ENCODE assay signal across 8 cellular contexts in genomic region chr14:77303417-77304156, GRCh38. TPM values are rescaled to one million over a fixed set of nuclear protein-coding genes. Genes with fewer than 3 reads are reported as not detected.
DNase-seq lines count a peak whose midpoint lies in the region; ATAC-seq and TF ChIP-seq lines count a peak whose summit lies in the region.

No MANE protein-coding gene starts in this region.

- H3K9me3 ChIP-seq in neuronal stem cell (replicated peaks in 1 of 2; ENCODE audit: control insufficient read depth in 2 of 2, insufficient read depth in 1 of 2, low read depth in 1 of 2, low read length in 2 of 2) (no peaks in the 10 kb centered on the region), testis (no peaks in the 10 kb centered on the region)

- H4K8ac ChIP-seq in mesendoderm (ENCODE audit: low read depth, low read length) (no peak overlapping the region), neuronal stem cell (ENCODE audit: low read depth, low read length) (no peak overlapping the region)

- H3K9ac ChIP-seq in mesendoderm (ENCODE audit: low read length), result peak overlapping the region; percentile 27
- H3K9ac ChIP-seq in neuronal stem cell (ENCODE audit: low read depth, low read length, poor library complexity), result no peak overlapping the region

- no peaks in the 10 kb centered on the region for H3K36me3 ChIP-seq in brain microvascular endothelial cell (replicated peaks)
- peaks cover 3% of the 10 kb centered on the region for H3K36me3 ChIP-seq in mesendoderm (ENCODE audit: control insufficient read depth, insufficient read depth, low read length)
- H3K36me3 ChIP-seq in neuronal stem cell (replicated peaks in 1 of 2; ENCODE audit: control insufficient read depth in 2 of 2, insufficient read depth in 2 of 2, low read length in 2 of 2), result peaks cover 4 to 72% of the 10 kb centered on the region in 2 donors
- H3K36me3 ChIP-seq in testis (ENCODE audit: low read depth, missing control alignments), result no peaks in the 10 kb centered on the region

- DNase-seq in AG09319 (ENCODE audit: extremely low read depth, low read depth) (peak; percentile 66), NCI-H510A treated with DMSO at 0.1 percent for 48 hours (lab: John Stamatoyannopoulos, UW) (peak; percentile 81), brain microvascular endothelial cell (peak; percentile 96), mesendoderm (peak; percentile 86), neuronal stem cell (ENCODE audit: low spot score) (no peak), testis (no peak)

- H3K4me3 ChIP-seq in brain microvascular endothelial cell (ENCODE audit: low read depth, low read length) (no peak overlapping the region), mesendoderm (ENCODE audit: low read length) (no peak overlapping the region), neuronal stem cell (ENCODE audit: low read length in 2 of 2) (no peak overlapping the region), testis (no peak overlapping the region)

- H3K79me1 ChIP-seq in mesendoderm (ENCODE audit: low read length) (no peaks in the 10 kb centered on the region), neuronal stem cell (ENCODE audit: low read depth, low read length) (no peaks in the 10 kb centered on the region)

- ATAC-seq in GM21381 (IDR thresholded peaks at IDR 0.05; ENCODE audit: unreplicated experiment) (peak; percentile 47), GM19452 (IDR thresholded peaks at IDR 0.05; ENCODE audit: unreplicated experiment) (no peak)

- no peak overlapping the region for H4K5ac ChIP-seq in mesendoderm (ENCODE audit: low read length)

- no peaks in the 10 kb centered on the region for H3K79me2 ChIP-seq in mesendoderm (ENCODE audit: control insufficient read depth, insufficient read depth, low read length)

- peak overlapping the region; percentile 90 for H3K27ac ChIP-seq in brain microvascular endothelial cell
- peak overlapping the region; percentile 9 for H3K27ac ChIP-seq in mesendoderm (ENCODE audit: low read depth, low read length)
- H3K27ac ChIP-seq in neuronal stem cell (replicated peaks; ENCODE audit: low read length), result no peak overlapping the region
- no peak overlapping the region for H3K27ac ChIP-seq in testis

- no peak overlapping the region for H2BK5ac ChIP-seq in mesendoderm (ENCODE audit: low read length)
- no peak overlapping the region for H2BK5ac ChIP-seq in neuronal stem cell (ENCODE audit: low read length)

- peak overlapping the region; percentile 62 for H3K56ac ChIP-seq in mesendoderm (ENCODE audit: low read length)

- no peak overlapping the region for H2AFZ ChIP-seq in neuronal stem cell (ENCODE audit: low read length)

- no peaks in the 10 kb centered on the region for H3K27me3 ChIP-seq in brain microvascular endothelial cell (replicated peaks)
- H3K27me3 ChIP-seq in mesendoderm (ENCODE audit: insufficient read depth, low read length, poor library complexity), result no peaks in the 10 kb centered on the region
- no peaks in the 10 kb centered on the region for H3K27me3 ChIP-seq in neuronal stem cell (ENCODE audit: control insufficient read depth in 3 of 3, insufficient read depth in 3 of 3, low read depth in 1 of 3, low read length in 3 of 3)
- H3K27me3 ChIP-seq in testis, result no peaks in the 10 kb centered on the region

- H2BK120ac ChIP-seq in mesendoderm (ENCODE audit: low read depth, low read length), result no peak overlapping the region
- no peak overlapping the region for H2BK120ac ChIP-seq in neuronal stem cell (ENCODE audit: low read depth, low read length)

- TF ChIP-seq CTCF in AG09319 (IDR thresholded peaks at IDR 0.05; ENCODE audit: low read depth, low read length), result no peak
- TF ChIP-seq CTCF in brain microvascular endothelial cell (IDR thresholded peaks at IDR 0.05; ENCODE audit: low read depth, low read length, missing control alignments), result no peak
- TF ChIP-seq CTCF in testis (IDR thresholded peaks at IDR 0.05), result no peak

- H4K91ac ChIP-seq in neuronal stem cell (ENCODE audit: low read depth, low read length, poor library complexity), result no peak overlapping the region

- no CpG with 5 or more reads among the region's 4 CpGs for WGBS in mesendoderm (ENCODE audit: extremely low coverage, insufficient coverage, low lambda C conversion rate)
- no CpG with 5 or more reads among the region's 4 CpGs for WGBS in neuronal stem cell (ENCODE audit: extremely low coverage in 2 of 2, insufficient read length in 2 of 2, insufficient replicate concordance in 1 of 2), 2 donors
- WGBS in testis, 2 donors, result 72% methylated on average over 4 of the region's 4 CpGs

- no peak overlapping the region for H3K23ac ChIP-seq in mesendoderm (ENCODE audit: low read length)
- no peak overlapping the region for H3K23ac ChIP-seq in neuronal stem cell (ENCODE audit: low read depth, low read length, poor library complexity)

- intact Hi-C loops in testis (cut with DNase I; ENCODE audit: low total_unique reads), result no loop called here

- H2BK15ac ChIP-seq in mesendoderm (replicated peaks; ENCODE audit: low read depth) (no peak overlapping the region), neuronal stem cell (ENCODE audit: low read length) (no peak overlapping the region)

- H3K4me1 ChIP-seq in mesendoderm (ENCODE audit: control insufficient read depth, low read depth, low read length) (peaks cover 2% of the 10 kb centered on the region), neuronal stem cell (ENCODE audit: control insufficient read depth in 2 of 2, insufficient read depth in 1 of 2, low read depth in 1 of 2, low read length in 2 of 2) (peaks cover 15 to 25% of the 10 kb centered on the region in 2 donors), testis (peaks cover 37% of the 10 kb centered on the region)

- H3K4ac ChIP-seq in mesendoderm (ENCODE audit: low read depth, low read length) (no peak overlapping the region), neuronal stem cell (ENCODE audit: low read length) (no peak overlapping the region)

- H3K18ac ChIP-seq in mesendoderm (ENCODE audit: low read length), result no peak overlapping the region
- H3K18ac ChIP-seq in neuronal stem cell (ENCODE audit: low read length), result no peak overlapping the region

- H2AK5ac ChIP-seq in mesendoderm (ENCODE audit: low read length), result no peak overlapping the region
- no peak overlapping the region for H2AK5ac ChIP-seq in neuronal stem cell (ENCODE audit: low read depth, low read length)

- in situ Hi-C loops in brain microvascular endothelial cell (cut with HindIII; ENCODE audit: low pct_ligation_motif_present, low sequenced_read_pairs), result no loop called here

- no peak overlapping the region for H3K14ac ChIP-seq in neuronal stem cell (ENCODE audit: low read length)

- no peak for TF ChIP-seq POLR2A in testis (IDR thresholded peaks at IDR 0.05)

- no peak overlapping the region for H2BK12ac ChIP-seq in neuronal stem cell (ENCODE audit: low read length)

- H3K4me2 ChIP-seq in mesendoderm (ENCODE audit: low read length) (no peak overlapping the region), neuronal stem cell (ENCODE audit: insufficient read depth, low read length, poor library complexity, severe bottlenecking) (no peak overlapping the region)

RNA-seq across cellular contexts. Expression of gene POMT2, which starts 17.1 kb away (rescaled TPM):
- 13.4 TPM for polyA plus RNA-seq in mesendoderm (2013, experiment 1 of 2)
- polyA plus RNA-seq in mesendoderm (2013, experiment 2 of 2), result 13.7 TPM
- 13.9 TPM for polyA plus RNA-seq in neuronal stem cell (2013, experiment 1 of 2)
- 13.4 TPM for polyA plus RNA-seq in neuronal stem cell (2013, experiment 2 of 2)
- total RNA-seq in testis, result 100 to 1,000 TPM; 127 to 162 TPM
- 108 TPM for polyA plus RNA-seq in testis (ENCODE audit: insufficient read depth, low read depth, low replicate concordance)

RNA-seq across cellular contexts. Expression of gene GSTZ1, which starts 17.2 kb away (rescaled TPM):
- 13.4 TPM for polyA plus RNA-seq in mesendoderm (2013, experiment 1 of 2)
- 13.7 TPM for polyA plus RNA-seq in mesendoderm (2013, experiment 2 of 2)
- 26.8 TPM for polyA plus RNA-seq in neuronal stem cell (2013, experiment 1 of 2)
- polyA plus RNA-seq in neuronal stem cell (2013, experiment 2 of 2), result 25.2 TPM
- total RNA-seq in testis, result 10 to 100 TPM; 52.8 to 64.1 TPM
- polyA plus RNA-seq in testis (ENCODE audit: insufficient read depth, low read depth, low replicate concordance), result 101 TPM

RNA-seq across cellular contexts. Expression of gene NGB, which starts 32.6 kb away (rescaled TPM):
- polyA plus RNA-seq in mesendoderm (2013, experiment 1 of 2), result 0.11 TPM
- 0.15 TPM for polyA plus RNA-seq in mesendoderm (2013, experiment 2 of 2)
- not detected for polyA plus RNA-seq in neuronal stem cell (2013, experiment 1 of 2)
- not detected for polyA plus RNA-seq in neuronal stem cell (2013, experiment 2 of 2)
- total RNA-seq in testis, result 1 to 10 TPM; 1.1 to 1.3 TPM
- polyA plus RNA-seq in testis (ENCODE audit: insufficient read depth, low read depth, low replicate concordance), result 0.76 TPM

Comparison
In these comparisons a context has a peak if more than half of its experiments do, and no peak if none do; other contexts are left out.
1. DNase-seq: peak in AG09319 (single experiment), NCI-H510A treated with DMSO at 0.1 percent for 48 hours (single experiment), brain microvascular endothelial cell (single experiment) and mesendoderm (single experiment); none in neuronal stem cell (single experiment) and testis (single experiment).
2. H3K27ac ChIP-seq: peak in brain microvascular endothelial cell (single experiment) and mesendoderm (single experiment); none in neuronal stem cell (single experiment) and testis (0 of 2).